Comparison of ENCODE assay signal across 1 cellular context in the genomic region with DNA sequence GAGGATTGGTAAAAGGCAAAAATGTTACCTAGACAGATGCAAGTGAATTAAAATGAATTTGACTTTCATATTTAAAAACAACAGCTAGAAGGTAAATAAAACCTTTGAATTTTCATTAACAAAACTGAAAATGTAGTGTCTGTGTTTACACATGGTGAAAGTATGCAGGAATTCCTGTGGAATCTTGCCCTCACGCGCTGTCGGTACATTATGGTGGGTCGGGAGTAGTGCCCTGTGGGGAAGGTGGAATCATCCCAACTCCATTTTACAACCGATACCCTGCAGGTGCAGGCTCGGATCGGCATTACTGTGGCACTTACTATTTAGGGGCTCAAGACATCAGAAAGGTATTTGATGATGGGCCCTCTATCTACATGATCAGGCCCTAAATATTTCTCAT.
TF ChIP-seq lines count a peak whose summit lies in the region.

No MANE protein-coding gene starts in this region.

TF ChIP-seq in HepG2, 621 proteins besides CTCF, POLR2A, EP300 and RAD21 (continued from another document):
- no peak for TF ChIP-seq HMGXB3 (CRISPR knock-in tag; IDR thresholded peaks at IDR 0.05; ENCODE audit: borderline replicate concordance)
- no peak for TF ChIP-seq HMG20A (CRISPR knock-in tag; IDR thresholded peaks at IDR 0.05; ENCODE audit: borderline replicate concordance)
- TF ChIP-seq ZNF18 (CRISPR knock-in tag; IDR thresholded peaks at IDR 0.05; ENCODE audit: insufficient replicate concordance): no peak
- no peak for TF ChIP-seq ZNF337 (CRISPR knock-in tag; IDR thresholded peaks at IDR 0.05; ENCODE audit: borderline replicate concordance, low read depth)
- TF ChIP-seq NR3C1 (CRISPR knock-in tag; IDR thresholded peaks at IDR 0.05): no peak
- no peak for TF ChIP-seq ZFYVE20 (CRISPR knock-in tag; IDR thresholded peaks at IDR 0.05; ENCODE audit: borderline replicate concordance, low read depth)
- no peak for TF ChIP-seq ZBTB10 (CRISPR knock-in tag; IDR thresholded peaks at IDR 0.05; ENCODE audit: borderline replicate concordance)
- TF ChIP-seq, protein P1, sequence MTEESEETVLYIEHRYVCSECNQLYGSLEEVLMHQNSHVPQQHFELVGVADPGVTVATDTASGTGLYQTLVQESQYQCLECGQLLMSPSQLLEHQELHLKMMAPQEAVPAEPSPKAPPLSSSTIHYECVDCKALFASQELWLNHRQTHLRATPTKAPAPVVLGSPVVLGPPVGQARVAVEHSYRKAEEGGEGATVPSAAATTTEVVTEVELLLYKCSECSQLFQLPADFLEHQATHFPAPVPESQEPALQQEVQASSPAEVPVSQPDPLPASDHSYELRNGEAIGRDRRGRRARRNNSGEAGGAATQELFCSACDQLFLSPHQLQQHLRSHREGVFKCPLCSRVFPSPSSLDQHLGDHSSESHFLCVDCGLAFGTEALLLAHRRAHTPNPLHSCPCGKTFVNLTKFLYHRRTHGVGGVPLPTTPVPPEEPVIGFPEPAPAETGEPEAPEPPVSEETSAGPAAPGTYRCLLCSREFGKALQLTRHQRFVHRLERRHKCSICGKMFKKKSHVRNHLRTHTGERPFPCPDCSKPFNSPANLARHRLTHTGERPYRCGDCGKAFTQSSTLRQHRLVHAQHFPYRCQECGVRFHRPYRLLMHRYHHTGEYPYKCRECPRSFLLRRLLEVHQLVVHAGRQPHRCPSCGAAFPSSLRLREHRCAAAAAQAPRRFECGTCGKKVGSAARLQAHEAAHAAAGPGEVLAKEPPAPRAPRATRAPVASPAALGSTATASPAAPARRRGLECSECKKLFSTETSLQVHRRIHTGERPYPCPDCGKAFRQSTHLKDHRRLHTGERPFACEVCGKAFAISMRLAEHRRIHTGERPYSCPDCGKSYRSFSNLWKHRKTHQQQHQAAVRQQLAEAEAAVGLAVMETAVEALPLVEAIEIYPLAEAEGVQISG (CRISPR knock-in tag; IDR thresholded peaks at IDR 0.05): no peak
- TF ChIP-seq ZNF549 (CRISPR knock-in tag; IDR thresholded peaks at IDR 0.05): no peak
- TF ChIP-seq KDM6A (CRISPR knock-in tag; IDR thresholded peaks at IDR 0.05; ENCODE audit: low read depth): no peak
- no peak for TF ChIP-seq ZNF264 (CRISPR knock-in tag; IDR thresholded peaks at IDR 0.05)
- TF ChIP-seq EZH2 (conservative IDR thresholded peaks at IDR 0.05; ENCODE audit: low read depth, low read length): no peak
